In the genomic region with DNA sequence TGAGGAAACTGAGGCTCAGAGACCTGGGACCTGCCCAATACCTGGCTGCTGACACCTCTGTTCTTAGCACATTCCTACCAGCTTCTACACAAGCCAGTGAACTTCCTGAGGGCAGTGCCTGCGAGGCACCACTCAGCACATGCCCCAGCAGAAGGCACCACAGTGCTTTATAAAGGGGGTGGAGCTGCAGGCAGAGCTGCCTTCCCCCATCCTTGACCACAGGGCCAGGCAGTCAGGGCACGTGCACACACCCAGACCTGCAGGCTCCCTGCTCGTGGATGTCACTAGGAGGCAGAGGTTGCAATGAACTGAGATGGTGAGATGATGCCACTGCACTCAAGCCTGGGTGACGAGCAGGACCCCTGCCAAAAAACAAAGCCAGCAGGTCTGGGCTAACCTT, we compare ENCODE assay signal across 1 cellular context.
TF ChIP-seq lines count a peak whose summit lies in the region.

No MANE protein-coding gene starts in this region.

TF ChIP-seq in HCT116, 20 proteins besides CTCF, POLR2A, EP300 and RAD21 (continued from another document):
- TF ChIP-seq, protein P1, sequence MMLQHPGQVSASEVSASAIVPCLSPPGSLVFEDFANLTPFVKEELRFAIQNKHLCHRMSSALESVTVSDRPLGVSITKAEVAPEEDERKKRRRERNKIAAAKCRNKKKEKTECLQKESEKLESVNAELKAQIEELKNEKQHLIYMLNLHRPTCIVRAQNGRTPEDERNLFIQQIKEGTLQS (IDR thresholded peaks at IDR 0.05) = no peak
TF ChIP-seq in HCT116: peak in this region for 1.
